19 cellular contexts compared by ENCODE assay signal in the genomic region with DNA sequence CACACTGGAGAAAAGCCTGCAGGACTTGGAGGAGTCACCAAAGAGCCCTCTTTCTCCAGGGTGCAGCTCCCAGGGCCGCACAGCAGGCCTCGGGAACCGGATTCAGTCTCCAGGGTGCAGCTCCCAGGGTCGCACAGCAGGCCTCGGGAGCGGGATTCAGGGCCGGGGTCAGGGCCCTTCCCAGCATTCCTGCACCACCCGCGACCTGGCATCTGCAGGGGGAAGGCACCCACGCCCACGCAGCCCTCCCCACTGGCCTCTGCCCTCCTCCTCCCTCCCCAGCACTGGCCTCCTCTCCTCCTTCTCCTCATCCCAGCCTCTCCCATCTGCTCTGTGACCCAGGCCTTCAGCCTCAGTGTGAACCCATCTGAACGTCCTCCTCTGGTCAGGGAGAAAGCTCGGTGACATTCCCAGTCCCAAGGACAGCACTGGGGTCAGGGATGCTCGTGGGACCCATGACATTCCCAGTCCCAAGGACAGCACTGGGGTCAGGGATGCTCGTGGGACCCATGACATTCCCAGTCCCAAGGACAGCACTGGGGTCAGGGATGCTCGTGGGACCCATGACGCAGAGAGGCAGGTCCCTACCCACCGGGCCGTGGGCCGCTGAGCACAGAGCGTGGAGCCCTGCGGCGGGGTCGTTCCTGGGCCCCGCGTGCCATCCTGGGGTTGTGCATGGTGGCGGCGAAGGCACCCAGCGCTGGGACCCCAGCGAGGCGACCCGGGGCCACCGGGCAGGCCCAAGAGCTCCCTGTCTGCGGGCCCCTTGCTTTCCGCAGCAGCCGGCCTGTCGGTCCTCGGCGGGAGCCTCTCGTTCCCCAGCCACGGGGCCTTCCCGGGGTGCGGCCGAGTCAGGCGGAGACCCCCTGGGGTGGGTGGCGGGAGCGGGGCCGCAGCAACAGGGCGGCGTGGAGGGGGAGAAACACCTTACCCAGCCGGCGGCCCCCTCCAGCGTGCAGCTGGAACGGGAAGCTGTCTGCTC.
A peak's percentile ranks its signal among the peaks of the same experiment; 100 is the strongest.
DNase-seq lines count a peak whose midpoint lies in the region; ATAC-seq, FAIRE-seq and TF ChIP-seq lines count a peak whose summit lies in the region.
"Had no signal": no experiment of that assay in that cellular context is flagged by ENCODE, and none has a peak within 500 bp of the region (broad histone marks: within the 10 kb centered on the region; RNA-seq: fewer than 3 reads in every experiment).

No MANE protein-coding gene starts in this region.

- FAIRE-seq in small intestine (lab: Jason Lieb, UNC), result no peak
- FAIRE-seq: GM12878 had no signal

- DNase-seq in H7 (peak; percentile 56), endodermal cell (peak; percentile 17), adrenal gland (no peak), small intestine (no peak), foreskin melanocyte (no peak)
- no peak for DNase-seq in natural killer cell treated with Interleukin-12 subunit alpha and Interleukin-12 subunit beta and Interleukin-15 and Interleukin-18, amount 100 ng/mL, for 72 hours (ENCODE audit: low spot score)
- DNase-seq in stimulated activated naive CD8-positive, alpha-beta T cell treated with anti-CD3 and anti-CD28 coated beads, Interleukin-15, amount 100 ng/mL, for 72 hours, result no peak
- DNase-seq: ACHN; CD4-positive, alpha-beta memory T cell; DND-41; GM23248; NCI-H226; NCI-H510A treated with DMSO at 0.1 percent for 48 hours; SIG-M5 had no signal

- H3K27ac Mint-ChIP-seq in endodermal cell, result no peak overlapping the region
- no peak overlapping the region for H3K27ac Mint-ChIP-seq in natural killer cell treated with Interleukin-12 subunit alpha and Interleukin-12 subunit beta and Interleukin-15 and Interleukin-18, amount 100 ng/mL, for 72 hours
- no peak overlapping the region for H3K27ac Mint-ChIP-seq in stimulated activated naive CD8-positive, alpha-beta T cell treated with anti-CD3 and anti-CD28 coated beads, Interleukin-15, amount 100 ng/mL, for 72 hours
- H3K27ac Mint-ChIP-seq: CD4-positive, alpha-beta memory T cell; IgD-negative memory B cell had no signal

- H3K27ac ChIP-seq in endodermal cell (ENCODE audit: low read depth, low read length) (no peak overlapping the region), adrenal gland (no peak overlapping the region), small intestine (ENCODE audit: low read depth in 1 of 2, low read length in 1 of 2) (no peak overlapping the region)
- H3K27ac ChIP-seq: 22Rv1, BLaER1, GM23248 had no signal

- H3K4me1 ChIP-seq in endodermal cell (ENCODE audit: control insufficient read depth, insufficient read depth, low read length), result no peaks in the 10 kb centered on the region
- H3K4me1 ChIP-seq in adrenal gland (replicated peaks in 1 of 2), result no peaks in the 10 kb centered on the region
- no peaks in the 10 kb centered on the region for H3K4me1 ChIP-seq in small intestine (ENCODE audit: control insufficient read depth in 2 of 2, insufficient read depth in 1 of 2, low read depth in 1 of 2, low read length in 1 of 2)
- H3K4me1 ChIP-seq: BLaER1 had no signal

- no peak for TF ChIP-seq POLR2A in adrenal gland (IDR thresholded peaks at IDR 0.05)

- H3K9me3 ChIP-seq in endodermal cell (ENCODE audit: control insufficient read depth, low read length) (no peaks in the 10 kb centered on the region), adrenal gland (replicated peaks in 1 of 3) (no peaks in the 10 kb centered on the region), small intestine (ENCODE audit: control insufficient read depth, low read depth) (no peaks in the 10 kb centered on the region)

- ATAC-seq in natural killer cell treated with Interleukin-12 subunit alpha and Interleukin-12 subunit beta and Interleukin-15 and Interleukin-18, amount 100 ng/mL, for 72 hours, result peak; percentile 36 to 60
- peak; percentile 56 for ATAC-seq in stimulated activated naive CD8-positive, alpha-beta T cell treated with anti-CD3 and anti-CD28 coated beads, Interleukin-15, amount 100 ng/mL, for 72 hours
- no peak for ATAC-seq in HG02884 (IDR thresholded peaks at IDR 0.05; ENCODE audit: unreplicated experiment)
- ATAC-seq: GM12878 had no signal

- H3K27me3 ChIP-seq in H7 (ENCODE audit: control insufficient read depth, insufficient read depth, low read length), result no peaks in the 10 kb centered on the region
- H3K27me3 ChIP-seq in endodermal cell (ENCODE audit: control insufficient read depth, insufficient read depth, low read length, poor library complexity, severe bottlenecking), result no peaks in the 10 kb centered on the region
- no peaks in the 10 kb centered on the region for H3K27me3 ChIP-seq in adrenal gland
- H3K27me3 ChIP-seq in small intestine (ENCODE audit: control insufficient read depth in 2 of 2, insufficient read depth in 2 of 2, low read length in 2 of 2), result no peaks in the 10 kb centered on the region
- H3K27me3 ChIP-seq: BLaER1 had no signal

- no peaks in the 10 kb centered on the region for H3K9me3 Mint-ChIP-seq in endodermal cell
- peaks cover 4% of the 10 kb centered on the region for H3K9me3 Mint-ChIP-seq in natural killer cell treated with Interleukin-12 subunit alpha and Interleukin-12 subunit beta and Interleukin-15 and Interleukin-18, amount 100 ng/mL, for 72 hours
- no peaks in the 10 kb centered on the region for H3K9me3 Mint-ChIP-seq in stimulated activated naive CD8-positive, alpha-beta T cell treated with anti-CD3 and anti-CD28 coated beads, Interleukin-15, amount 100 ng/mL, for 72 hours

- no peak for TF ChIP-seq CTCF in endodermal cell (conservative IDR thresholded peaks at IDR 0.05)
- TF ChIP-seq CTCF in adrenal gland (IDR thresholded peaks at IDR 0.05), result no peak

- no peaks in the 10 kb centered on the region for H3K27me3 Mint-ChIP-seq in endodermal cell (ENCODE audit: insufficient read depth)
- peaks cover 0 to 3% of the 10 kb centered on the region in 2 donors for H3K27me3 Mint-ChIP-seq in natural killer cell treated with Interleukin-12 subunit alpha and Interleukin-12 subunit beta and Interleukin-15 and Interleukin-18, amount 100 ng/mL, for 72 hours
- peaks cover 8% of the 10 kb centered on the region for H3K27me3 Mint-ChIP-seq in stimulated activated naive CD8-positive, alpha-beta T cell treated with anti-CD3 and anti-CD28 coated beads, Interleukin-15, amount 100 ng/mL, for 72 hours
- H3K27me3 Mint-ChIP-seq: CD4-positive, alpha-beta memory T cell; IgD-negative memory B cell had no signal

- H3K4me1 Mint-ChIP-seq in endodermal cell, result no peaks in the 10 kb centered on the region
- no peaks in the 10 kb centered on the region for H3K4me1 Mint-ChIP-seq in natural killer cell treated with Interleukin-12 subunit alpha and Interleukin-12 subunit beta and Interleukin-15 and Interleukin-18, amount 100 ng/mL, for 72 hours (ENCODE audit: low read depth in 2 of 2)
- H3K4me1 Mint-ChIP-seq in stimulated activated naive CD8-positive, alpha-beta T cell treated with anti-CD3 and anti-CD28 coated beads, Interleukin-15, amount 100 ng/mL, for 72 hours, result no peaks in the 10 kb centered on the region
- H3K4me1 Mint-ChIP-seq: CD4-positive, alpha-beta memory T cell had no signal

- H3K9ac ChIP-seq in endodermal cell (ENCODE audit: extremely low read depth, low read length, poor library complexity, severe bottlenecking), result no peak overlapping the region
- H3K9ac ChIP-seq: BLaER1, GM23248 had no signal

- intact Hi-C loops in adrenal gland (cut with DNase I), result no loop called here

- WGBS in endodermal cell (ENCODE audit: insufficient coverage in 1 of 2, insufficient read length in 1 of 2), 2 experiments, result 93 to 96% methylated on average over 20 to 54 of the region's 54 CpGs
- WGBS in adrenal gland, 4 donors, result 82 to 90% (median 87%) methylated on average over 17 to 54 of the region's 54 CpGs
- 91 to 93% (median 93%) methylated on average over 37 to 54 of the region's 54 CpGs for WGBS in small intestine, 3 donors

- H3K36me3 ChIP-seq in H7 (replicated peaks; ENCODE audit: control insufficient read depth, insufficient read depth, low read length) (no peaks in the 10 kb centered on the region), endodermal cell (ENCODE audit: control insufficient read depth, insufficient read depth, low read length) (no peaks in the 10 kb centered on the region), adrenal gland (replicated peaks in 1 of 2) (no peaks in the 10 kb centered on the region), small intestine (ENCODE audit: control insufficient read depth in 2 of 2, insufficient read depth in 2 of 2, low read length in 2 of 2) (no peaks in the 10 kb centered on the region)
- H3K36me3 ChIP-seq: BLaER1 had no signal

- H3K4me3 ChIP-seq in H7 (ENCODE audit: insufficient read depth, low read depth, low read length), result no peak overlapping the region
- no peak overlapping the region for H3K4me3 ChIP-seq in endodermal cell (ENCODE audit: low read length)
- no peak overlapping the region for H3K4me3 ChIP-seq in adrenal gland
- no peak overlapping the region for H3K4me3 ChIP-seq in small intestine (ENCODE audit: low read depth in 1 of 2, low read length in 2 of 2)
- H3K4me3 ChIP-seq: BLaER1, GM12878, GM23248 had no signal

- no peak overlapping the region for H3K4me3 Mint-ChIP-seq in endodermal cell
- no peak overlapping the region for H3K4me3 Mint-ChIP-seq in natural killer cell treated with Interleukin-12 subunit alpha and Interleukin-12 subunit beta and Interleukin-15 and Interleukin-18, amount 100 ng/mL, for 72 hours
- no peak overlapping the region for H3K4me3 Mint-ChIP-seq in stimulated activated naive CD8-positive, alpha-beta T cell treated with anti-CD3 and anti-CD28 coated beads, Interleukin-15, amount 100 ng/mL, for 72 hours
- H3K4me3 Mint-ChIP-seq: CD4-positive, alpha-beta memory T cell; IgD-negative memory B cell had no signal

- no peaks in the 10 kb centered on the region for H3K36me3 Mint-ChIP-seq in endodermal cell (ENCODE audit: low read depth)
- H3K36me3 Mint-ChIP-seq in natural killer cell treated with Interleukin-12 subunit alpha and Interleukin-12 subunit beta and Interleukin-15 and Interleukin-18, amount 100 ng/mL, for 72 hours, result no peaks in the 10 kb centered on the region
- H3K36me3 Mint-ChIP-seq: CD4-positive, alpha-beta memory T cell had no signal

Comparison
In these comparisons a context has a peak if more than half of its experiments do, and no peak if none do; other contexts are left out.
1. DNase-seq: peak in H7 (single experiment) and endodermal cell (single experiment); none in natural killer cell treated with Interleukin-12 subunit alpha and Interleukin-12 subunit beta and Interleukin-15 and Interleukin-18, amount 100 ng/mL, for 72 hours (single experiment), stimulated activated naive CD8-positive, alpha-beta T cell treated with anti-CD3 and anti-CD28 coated beads, Interleukin-15, amount 100 ng/mL, for 72 hours (0 of 2), adrenal gland (0 of 7), small intestine (single experiment) and foreskin melanocyte (single experiment).